In the genomic region with DNA sequence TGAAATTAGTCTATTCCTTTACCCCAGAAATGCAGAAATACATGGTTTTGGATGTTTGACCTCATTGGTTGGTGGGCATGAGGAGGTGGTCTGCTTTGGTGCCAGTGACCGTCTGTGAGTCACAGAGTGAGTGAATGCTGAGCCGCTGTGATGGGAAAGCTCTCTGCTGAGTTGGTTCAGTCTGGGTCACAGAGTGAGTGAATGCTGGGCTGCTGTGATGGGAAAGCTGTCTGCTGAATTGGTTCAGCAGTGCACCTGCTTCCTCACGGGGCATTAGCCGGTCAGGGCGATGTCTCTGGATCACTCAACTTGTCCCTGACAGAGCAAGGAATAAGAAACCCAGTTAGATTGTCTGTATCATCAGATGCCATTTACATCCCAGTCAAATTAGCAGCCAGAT, we compare ENCODE assay signal across 12 cellular contexts.
"Had no signal": no experiment of that assay in that cellular context is flagged by ENCODE, and none has a peak within 500 bp of the region (broad histone marks: within the 10 kb centered on the region; RNA-seq: fewer than 3 reads in every experiment).

No MANE protein-coding gene starts in this region.

- H3K27me3 ChIP-seq: thyroid gland had no signal

- H3K27ac ChIP-seq: thyroid gland had no signal

- DNase-seq: activated CD4-positive, alpha-beta memory T cell treated with anti-CD3 and anti-CD28 coated beads for 36 hours; activated CD4-positive, alpha-beta T cell treated with anti-CD3 and anti-CD28 coated beads for 4 hours; activated naive CD4-positive, alpha-beta T cell treated with anti-CD3 and anti-CD28 coated beads for 36 hours; activated T-cell treated with anti-CD3 and anti-CD28 coated beads, Interleukin-2, amount 50 U/mL, for 48 hours; effector memory CD4-positive, alpha-beta T cell; naive thymus-derived CD4-positive, alpha-beta T cell; occipital lobe; stimulated activated CD4-positive, alpha-beta T cell treated with anti-CD3 and anti-CD28 coated beads, Interleukin-12 subunit alpha, Interleukin-12 subunit beta, amount 100 ng/mL, for 4 hours; stimulated activated CD4-positive, alpha-beta T cell treated with anti-CD3 and anti-CD28 coated beads, Interleukin-4, amount 100 ng/mL, for 4 hours; T1000; thyroid gland had no signal

- H3K36me3 ChIP-seq: thyroid gland had no signal

- ATAC-seq: naive thymus-derived CD4-positive, alpha-beta T cell; WTC11 had no signal

- H3K9me3 ChIP-seq: thyroid gland had no signal

- H3K4me3 ChIP-seq: thyroid gland had no signal
